ENCODE assay signal across 8 cellular contexts in genomic region chr10:27744478-27745379, GRCh38. TPM values are rescaled to one million over a fixed set of nuclear protein-coding genes. Genes with fewer than 3 reads are reported as not detected.
A peak's percentile ranks its signal among the peaks of the same experiment; 100 is the strongest.
DNase-seq lines count a peak whose midpoint lies in the region; ATAC-seq and TF ChIP-seq lines count a peak whose summit lies in the region.

No MANE protein-coding gene starts in this region.

- H3K36me3 Mint-ChIP-seq in activated naive CD8-positive, alpha-beta T cell: no peaks in the 10 kb centered on the region

- DNase-seq in AG09319 (ENCODE audit: extremely low read depth, low read depth) (peak; percentile 28), skeletal muscle cell (ENCODE audit: low read depth) (no peak), NCI-H1930 (lab: John Stamatoyannopoulos, UW) (no peak)

- H3K27ac ChIP-seq in HUES64 (ENCODE audit: low read depth, low read length): no peak overlapping the region

- ATAC-seq in GM19452 (IDR thresholded peaks at IDR 0.05; ENCODE audit: unreplicated experiment) (no peak), HG03442 (IDR thresholded peaks at IDR 0.05; ENCODE audit: unreplicated experiment) (no peak)

- H3K9ac ChIP-seq in HUES64 (ENCODE audit: low read depth, low read length) (no peak overlapping the region), iPS-15b (ENCODE audit: low read depth, low read length) (no peak overlapping the region)

- H3K4me1 Mint-ChIP-seq in activated naive CD8-positive, alpha-beta T cell (ENCODE audit: low read depth): peaks cover 31% of the 10 kb centered on the region

- no peaks in the 10 kb centered on the region for H3K9me3 Mint-ChIP-seq in activated naive CD8-positive, alpha-beta T cell (ENCODE audit: low read depth)

- peaks cover 34% of the 10 kb centered on the region for H3K27me3 Mint-ChIP-seq in activated naive CD8-positive, alpha-beta T cell

- H3K4me3 ChIP-seq in HUES64 (ENCODE audit: low read length): peak overlapping the region; percentile 73
- H3K4me3 ChIP-seq in iPS-15b (ENCODE audit: low read depth, low read length): peak overlapping the region; percentile 76
- H3K4me3 ChIP-seq in skeletal muscle cell (ENCODE audit: low read depth, low read length): peak overlapping the region; percentile 57

- TF ChIP-seq CTCF in AG09319 (IDR thresholded peaks at IDR 0.05; ENCODE audit: low read depth, low read length): no peak; the same call in 1 of the 2 replicates

- peak overlapping the region; percentile 61 for H3K27ac Mint-ChIP-seq in activated naive CD8-positive, alpha-beta T cell

- H3K27me3 ChIP-seq in HUES64 (ENCODE audit: insufficient read depth, low read length): peaks cover 100% of the 10 kb centered on the region
- H3K27me3 ChIP-seq in iPS-15b (ENCODE audit: control insufficient read depth, insufficient read depth, low read length): peaks cover 88% of the 10 kb centered on the region

- peak overlapping the region; percentile 85 for H3K4me3 Mint-ChIP-seq in activated naive CD8-positive, alpha-beta T cell

- H3K9me3 ChIP-seq in HUES64 (ENCODE audit: insufficient read depth, low read depth, low read length) (no peaks in the 10 kb centered on the region), iPS-15b (ENCODE audit: control insufficient read depth, insufficient read depth, low read length) (no peaks in the 10 kb centered on the region)

- H3K4me1 ChIP-seq in HUES64 (ENCODE audit: insufficient read depth, low read length) (peaks cover 8% of the 10 kb centered on the region), iPS-15b (ENCODE audit: control insufficient read depth, insufficient read depth, low read length) (peaks cover 6% of the 10 kb centered on the region)

- H3K36me3 ChIP-seq in HUES64 (ENCODE audit: insufficient read depth, low read length): no peaks in the 10 kb centered on the region
- no peaks in the 10 kb centered on the region for H3K36me3 ChIP-seq in iPS-15b (ENCODE audit: control insufficient read depth, insufficient read depth, low read length)

- 2% methylated on average over 83 of the region's 83 CpGs for WGBS in HUES64

RNA-seq across cellular contexts. Expression of gene MKX, which starts 0.9 kb away (rescaled TPM):
- 0.30 TPM for polyA plus RNA-seq in HUES64 (2013, experiment 1 of 2)
- polyA plus RNA-seq in HUES64 (2013, experiment 2 of 2): 0.38 TPM
